In the genomic region with DNA sequence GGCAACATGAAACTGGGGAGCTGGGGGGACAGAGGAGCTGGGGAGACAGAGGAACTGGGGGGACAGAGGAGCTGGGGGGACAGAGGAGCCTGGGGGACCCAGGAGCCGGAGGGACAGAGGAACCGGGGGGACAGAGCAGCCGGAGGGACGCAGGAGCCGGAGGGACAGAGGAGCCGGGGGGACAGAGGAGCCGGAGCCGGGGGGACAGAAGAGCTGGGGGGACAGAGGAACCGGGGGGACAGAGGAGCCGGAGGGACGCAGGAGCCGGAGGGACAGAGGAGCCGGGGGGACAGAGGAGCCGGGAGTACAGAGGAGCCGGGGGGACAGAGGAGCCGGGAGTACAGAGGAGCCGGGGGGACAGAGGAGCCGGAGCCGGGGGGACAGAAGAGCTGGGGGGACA, we compare ENCODE assay signal across 5 cellular contexts. TPM values are rescaled to one million over a fixed set of nuclear protein-coding genes. Genes with fewer than 3 reads are reported as not detected.
"Had no signal": no experiment of that assay in that cellular context is flagged by ENCODE, and none has a peak within 500 bp of the region (broad histone marks: within the 10 kb centered on the region; RNA-seq: fewer than 3 reads in every experiment).

No MANE protein-coding gene starts in this region.

RNA-seq across cellular contexts. Expression of gene CBFA2T3, which starts 25.1 kb away (rescaled TPM):
- total RNA-seq: PC-3, RPMI7951, SJSA1, SK-MEL-5 had no signal
- polyA plus RNA-seq: SK-N-SH had no signal
